13 cellular contexts compared by ENCODE assay signal in genomic region chr4:7904108-7904516, GRCh38. TPM values are rescaled to one million over a fixed set of nuclear protein-coding genes. Genes with fewer than 3 reads are reported as not detected.
DNase-seq lines count a peak whose midpoint lies in the region; ATAC-seq and TF ChIP-seq lines count a peak whose summit lies in the region.
"Had no signal": no experiment of that assay in that cellular context is flagged by ENCODE, and none has a peak within 500 bp of the region (broad histone marks: within the 10 kb centered on the region; RNA-seq: fewer than 3 reads in every experiment).

No MANE protein-coding gene starts in this region.

- H3K36me3 ChIP-seq in tibial artery: no peaks in the 10 kb centered on the region

- no peak overlapping the region for H3K4me3 Mint-ChIP-seq in MCF 10A (ENCODE audit: unreplicated experiment)

- BruUV-seq in MCF 10A (replicated peaks; lab: Mats Ljungman, UMichigan): no TSS peak

- peak overlapping the region; percentile 75 for H3K27ac Mint-ChIP-seq in MCF 10A (ENCODE audit: low read depth, unreplicated experiment)

- peaks cover 6% of the 10 kb centered on the region for H3K36me3 Mint-ChIP-seq in MCF 10A (ENCODE audit: insufficient read depth, unreplicated experiment)

- peaks cover 13% of the 10 kb centered on the region for H3K4me1 Mint-ChIP-seq in MCF 10A (ENCODE audit: insufficient read depth, unreplicated experiment)

- peaks cover 0 to 94% (median 55%) of the 10 kb centered on the region in 4 donors for H3K4me1 ChIP-seq in tibial artery

- no peaks in the 10 kb centered on the region for H3K9me3 Mint-ChIP-seq in MCF 10A (ENCODE audit: unreplicated experiment)

- TF ChIP-seq CTCF in MCF 10A (IDR thresholded peaks at IDR 0.05; ENCODE audit: unreplicated experiment) (no peak), tibial artery (IDR thresholded peaks at IDR 0.05) (no peak)

- H3K27ac ChIP-seq in tibial artery: peak overlapping the region; percentile 73 to 76
- H3K27ac ChIP-seq: HL-60 had no signal

- intact Hi-C loops in MCF 10A (cut with micrococcal nuclease) (no loop called here), tibial artery (cut with DNase I; ENCODE audit: low total_unique reads) (no loop called here)

- H3K9me3 ChIP-seq in tibial artery: no peaks in the 10 kb centered on the region

- ATAC-seq in GM21529 (IDR thresholded peaks at IDR 0.05; ENCODE audit: unreplicated experiment) (no peak), HG03280 (IDR thresholded peaks at IDR 0.05; ENCODE audit: unreplicated experiment) (no peak)
- ATAC-seq: activated CD4-positive, CD25-positive, alpha-beta regulatory T cell treated with anti-CD3 and anti-CD28 coated beads, Interleukin-2, amount 50 U/mL, for 24 hours had no signal

- POLR2A ChIA-PET in MCF 10A (lab: Yijun Ruan, JAX): no interaction called here

- peak; percentile 68 to 87 for DNase-seq in NCI-H524 (lab: John Stamatoyannopoulos, UW)
- DNase-seq in NCI-H524 treated with DMSO at 0.1 percent for 48 hours (lab: John Stamatoyannopoulos, UW): no peak
- no peak for DNase-seq in MCF 10A (ENCODE audit: unreplicated experiment)
- peak; percentile 49 for DNase-seq in inferior parietal cortex (ENCODE audit: extremely low spot score)
- no peak for DNase-seq in tibial artery
- no peak for DNase-seq in HT-29 (ENCODE audit: low spot score)
- DNase-seq: ACHN, activated gamma-delta T cell treated with Interleukin-2 at 50 U/mL for 16 hours, NCI-H1436 treated with DMSO at 0.1 percent for 48 hours had no signal

- H3K27me3 ChIP-seq in tibial artery: no peaks in the 10 kb centered on the region

- H3K27me3 Mint-ChIP-seq in MCF 10A (ENCODE audit: insufficient read depth, unreplicated experiment): no peaks in the 10 kb centered on the region

- CTCF ChIA-PET in MCF 10A (lab: Yijun Ruan, JAX): interaction anchor here (0.6 to 0.7 kb wide), 2 partner anchors 422 to 1214 kb away, joined by 4 read pairs; no protein-coding TSS in a partner anchor

- H3K4me3 ChIP-seq in tibial artery: peak overlapping the region in 1 of 2 donors; percentile 16

RNA-seq across cellular contexts. Expression of gene AFAP1, which starts 35.5 kb away (rescaled TPM):
- 22.5 and 29.4 TPM in 2 replicates for total RNA-seq in MCF 10A (2022)
- total RNA-seq in HT-29 (2014; rRNA removed; shearing (Covaris generic)): 2.9 and 3.7 TPM in 2 replicates

Comparison
In these comparisons a context has a peak if more than half of its experiments do, and no peak if none do; other contexts are left out.
1. DNase-seq: peak in NCI-H524 (2 of 2) and inferior parietal cortex (single experiment); none in NCI-H524 treated with DMSO at 0.1 percent for 48 hours (single experiment), MCF 10A (single experiment), tibial artery (0 of 2) and HT-29 (single experiment).